In the genomic region with DNA sequence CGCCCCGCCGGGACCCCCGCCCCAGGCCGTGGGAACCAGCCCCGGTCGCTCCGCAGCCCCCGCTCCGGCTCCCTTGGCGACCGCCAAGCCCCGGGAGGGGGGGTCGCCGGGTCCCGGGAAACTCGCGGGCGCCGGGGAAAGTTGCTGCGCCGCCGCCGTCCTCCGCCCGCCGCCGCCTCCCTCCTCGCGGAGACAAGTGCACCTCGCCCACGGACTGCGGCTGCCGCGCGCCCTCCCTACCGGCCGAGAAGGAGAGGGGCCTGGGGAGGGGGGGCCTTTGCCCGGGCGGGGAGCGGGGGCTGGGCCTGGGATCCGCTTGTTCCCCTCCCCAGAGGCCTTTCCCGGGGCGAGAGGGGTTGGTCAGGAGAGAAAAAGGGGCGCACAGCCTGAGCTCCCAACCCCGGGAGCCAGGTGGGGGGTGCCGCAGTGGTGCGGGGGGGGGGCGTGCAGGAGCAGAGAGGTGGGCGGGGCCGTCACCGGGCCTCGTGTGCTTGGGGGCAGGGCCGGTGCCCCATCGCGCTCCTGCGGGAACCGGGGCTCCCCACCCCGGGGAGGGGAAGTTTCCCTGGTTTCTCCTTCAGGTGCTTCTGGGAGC, we compare ENCODE assay signal across 8 cellular contexts. TPM values are rescaled to one million over a fixed set of nuclear protein-coding genes. Genes with fewer than 3 reads are reported as not detected.
DNase-seq lines count a peak whose midpoint lies in the region; FAIRE-seq and TF ChIP-seq lines count a peak whose summit lies in the region.

No MANE protein-coding gene starts in this region.

- no peak for TF ChIP-seq POLR2A in prostate gland (IDR thresholded peaks at IDR 0.05)
- no peak for TF ChIP-seq POLR2A in H54 (IDR thresholded peaks at IDR 0.05; ENCODE audit: low read depth, low read length)

- 0% methylated on average over 26 of the region's 59 CpGs for WGBS in prostate gland

- H3K27ac ChIP-seq in fibroblast of lung (ENCODE audit: insufficient read depth, low read length) (no peak overlapping the region), prostate gland (peak overlapping the region; percentile 47 to 97)

- no peaks in the 10 kb centered on the region for H3K79me2 ChIP-seq in fibroblast of lung (ENCODE audit: control insufficient read depth, insufficient read depth, low read length)

- no peak overlapping the region for H2AFZ ChIP-seq in fibroblast of lung (ENCODE audit: low read length)

- H3K4me1 ChIP-seq in fibroblast of lung (ENCODE audit: control insufficient read depth, extremely low read depth, insufficient read depth, low read length) (peaks cover 5% of the 10 kb centered on the region), prostate gland (replicated peaks) (peaks cover 17% of the 10 kb centered on the region)

- intact Hi-C loops in prostate gland (cut with DNase I): no loop called here

- H3K4me3 ChIP-seq in GM12875 (ENCODE audit: low read depth, low read length) (peak overlapping the region; percentile 57), H7 (ENCODE audit: insufficient read depth, low read depth, low read length) (peak overlapping the region; percentile 75), fibroblast of lung (replicated peaks in 1 of 4; ENCODE audit: control extremely low read depth in 1 of 4, insufficient read depth in 1 of 4, low read depth in 3 of 4, low read length in 4 of 4) (peak overlapping the region; percentile 13 to 61 (median 54)), prostate gland (peak overlapping the region; percentile 77 to 78)

- FAIRE-seq in H54 (lab: Jason Lieb, UNC): no peak

- no peaks in the 10 kb centered on the region for H3K9me3 ChIP-seq in fibroblast of lung (ENCODE audit: control insufficient read depth, insufficient read depth, low read depth, low read length)
- no peaks in the 10 kb centered on the region for H3K9me3 ChIP-seq in prostate gland

- peak; percentile 85 for DNase-seq in H7
- peak; percentile 55 for DNase-seq in RKO (ENCODE audit: low spot score)
- DNase-seq in fibroblast of lung (ENCODE audit: low read depth in 2 of 2): peak in 1 of 2 donors; percentile 40
- no peak for DNase-seq in prostate gland (ENCODE audit: low spot score)
- no peak for DNase-seq in islet precursor cell
- DNase-seq in H54 (ENCODE audit: insufficient read length, low spot score): no peak
- DNase-seq in NCI-H1930 (lab: John Stamatoyannopoulos, UW): no peak

- no peak for TF ChIP-seq CTCF in GM12875 (IDR thresholded peaks at IDR 0.05; ENCODE audit: borderline replicate concordance, insufficient read depth, low read depth, low read length)
- TF ChIP-seq CTCF in fibroblast of lung (conservative IDR thresholded peaks at IDR 0.05 in 1 of 2, IDR thresholded peaks at IDR 0.05 in 1 of 2; ENCODE audit: low read depth in 1 of 2, low read length in 2 of 2): no peak
- no peak for TF ChIP-seq CTCF in prostate gland (IDR thresholded peaks at IDR 0.05)

- no peaks in the 10 kb centered on the region for H3K27me3 ChIP-seq in H7 (ENCODE audit: control insufficient read depth, insufficient read depth, low read length)
- H3K27me3 ChIP-seq in fibroblast of lung (ENCODE audit: control insufficient read depth, insufficient read depth, low read length): no peaks in the 10 kb centered on the region
- H3K27me3 ChIP-seq in prostate gland (replicated peaks; ENCODE audit: insufficient read depth): no peaks in the 10 kb centered on the region

- H3K4me2 ChIP-seq in fibroblast of lung (ENCODE audit: extremely low read depth, insufficient read depth, low read length): peak overlapping the region; percentile 40

- H3K36me3 ChIP-seq in H7 (replicated peaks; ENCODE audit: control insufficient read depth, insufficient read depth, low read length) (peaks cover 1% of the 10 kb centered on the region), fibroblast of lung (ENCODE audit: control insufficient read depth, insufficient read depth, low read length) (peaks cover 9% of the 10 kb centered on the region), prostate gland (no peaks in the 10 kb centered on the region)

- H4K20me1 ChIP-seq in fibroblast of lung (ENCODE audit: control insufficient read depth, extremely low read depth, insufficient read depth, low read length): no peaks in the 10 kb centered on the region

- H3K9ac ChIP-seq in fibroblast of lung (ENCODE audit: insufficient read depth, low read length): peak overlapping the region; percentile 52

RNA-seq across cellular contexts. Expression of gene AGRN, which starts 0.6 kb away (rescaled TPM):
- 126 and 130 TPM in 2 replicates for total RNA-seq in H7 (2014; rRNA removed; shearing (Covaris generic))
- total RNA-seq in fibroblast of lung (38.3 and 50.9 TPM in 2 replicates), prostate gland (10 to 100 TPM; 87.7 to 92.4 TPM)
- 15.6 and 20.7 TPM in 2 replicates for polyA plus RNA-seq in fibroblast of lung
- 43.3 and 61.1 TPM in 2 replicates for polyA plus RNA-seq in fibroblast of lung (2012)
- 28.0 and 70.5 TPM in 2 replicates for polyA minus RNA-seq in fibroblast of lung (ENCODE audit: low replicate concordance)

RNA-seq across cellular contexts. Expression of gene ISG15, which starts 7.2 kb away (rescaled TPM):
- 110 and 124 TPM in 2 replicates for total RNA-seq in H7 (2014; rRNA removed; shearing (Covaris generic))
- total RNA-seq in fibroblast of lung: 74.7 and 93.3 TPM in 2 replicates
- 18.4 and 24.2 TPM in 2 replicates for polyA plus RNA-seq in fibroblast of lung
- 62.6 and 69.5 TPM in 2 replicates for polyA plus RNA-seq in fibroblast of lung (2012)
- 12.9 and 31.1 TPM in 2 replicates for polyA minus RNA-seq in fibroblast of lung (ENCODE audit: low replicate concordance)
- total RNA-seq in prostate gland: 10 to 100 TPM; 22.3 to 27.2 TPM

RNA-seq across cellular contexts. Expression of gene HES4, which starts 20.6 kb away (rescaled TPM):
- 11.3 and 17.5 TPM in 2 replicates for total RNA-seq in H7 (2014; rRNA removed; shearing (Covaris generic))
- total RNA-seq in fibroblast of lung: 1.5 and 2.0 TPM in 2 replicates
- 0.10 and 0.49 TPM in 2 replicates for polyA plus RNA-seq in fibroblast of lung
- polyA plus RNA-seq in fibroblast of lung (2012): 0.20 and 0.99 TPM in 2 replicates
- 0.39 TPM in 1 of 2 replicates, not detected in the other for polyA minus RNA-seq in fibroblast of lung (ENCODE audit: low replicate concordance)
- 10 to 100 TPM; 45.8 to 82.6 TPM for total RNA-seq in prostate gland

RNA-seq across cellular contexts. Expression of gene PERM1, which starts 38.6 kb away (rescaled TPM):
- total RNA-seq in H7 (2014; rRNA removed; shearing (Covaris generic)): not detected in 2 replicates
- 0.17 TPM in 1 of 2 replicates, not detected in the other for total RNA-seq in fibroblast of lung
- polyA plus RNA-seq in fibroblast of lung: 0.03 TPM in 1 of 2 replicates, not detected in the other
- 0.48 and 0.58 TPM in 2 replicates for polyA plus RNA-seq in fibroblast of lung (2012)
- not detected in 2 replicates for polyA minus RNA-seq in fibroblast of lung (ENCODE audit: low replicate concordance)
- total RNA-seq in prostate gland: 1 to 10 TPM in 1 of 2 donors, under 1 TPM in 1; 0.80 to 3.9 TPM

RNA-seq across cellular contexts. Expression of gene RNF223, which starts 53.6 kb away (rescaled TPM):
- not detected in 2 replicates for total RNA-seq in H7 (2014; rRNA removed; shearing (Covaris generic))
- total RNA-seq in fibroblast of lung (not detected in 2 replicates), prostate gland (1 to 10 TPM; 1.4 to 1.8 TPM)
- not detected in 2 replicates for polyA plus RNA-seq in fibroblast of lung
- polyA plus RNA-seq in fibroblast of lung (2012): not detected in 2 replicates
- not detected in 2 replicates for polyA minus RNA-seq in fibroblast of lung (ENCODE audit: low replicate concordance)

Comparison
In these comparisons a context has a peak if more than half of its experiments do, and no peak if none do; other contexts are left out.
1. DNase-seq: peak in H7 (single experiment) and RKO (single experiment); none in prostate gland (single experiment), islet precursor cell (single experiment), H54 (single experiment) and NCI-H1930 (0 of 2).
2. Peak in every context shown above with its lines, with median percentiles within 50 percentile points of each other: H3K4me3 ChIP-seq.